8 cellular contexts compared by ENCODE assay signal in genomic region chrX:120244735-120245498, GRCh38. TPM values are rescaled to one million over a fixed set of nuclear protein-coding genes. Genes with fewer than 3 reads are reported as not detected.
DNase-seq lines count a peak whose midpoint lies in the region; ATAC-seq and TF ChIP-seq lines count a peak whose summit lies in the region.

No MANE protein-coding gene starts in this region.

- peak overlapping the region; percentile 86 to 91 for H3K27ac ChIP-seq in left lung

- intact Hi-C loops in left lung (cut with DNase I) = no loop called here

- DNase-seq in AG09319 (ENCODE audit: extremely low read depth, low read depth) (peak; percentile 49), NCI-H226 (peak; percentile 24), dedifferentiated amniotic fluid mesenchymal stem cell (ENCODE audit: extremely low spot score) (peak; percentile 57), left lung (peak; percentile 55 to 75)
- DNase-seq in activated CD4-positive, alpha-beta T cell treated with anti-CD3 and anti-CD28 coated beads for 4 hours = peak; percentile 46 to 49
- peak; percentile 22 for DNase-seq in stimulated activated CD4-positive, alpha-beta T cell treated with anti-CD3 and anti-CD28 coated beads, Interleukin-2, amount 100 ng/mL, for 4 hours (ENCODE audit: low read depth)

- H3K4me1 ChIP-seq in left lung = no peaks in the 10 kb centered on the region

- peak; percentile 72 for ATAC-seq in GM19025 (IDR thresholded peaks at IDR 0.05; ENCODE audit: low read depth, unreplicated experiment)
- ATAC-seq in HG03342 (IDR thresholded peaks at IDR 0.05; ENCODE audit: unreplicated experiment) = peak; percentile 60
- peak; percentile 90 for ATAC-seq in left lung

- H3K36me3 ChIP-seq in left lung = no peaks in the 10 kb centered on the region

- no peak for TF ChIP-seq CTCF in AG09319 (IDR thresholded peaks at IDR 0.05; ENCODE audit: low read depth, low read length)
- TF ChIP-seq CTCF in left lung (IDR thresholded peaks at IDR 0.05) = no peak

- no peaks in the 10 kb centered on the region for H3K27me3 ChIP-seq in left lung

- H3K9me3 ChIP-seq in left lung = no peaks in the 10 kb centered on the region

- H3K4me3 ChIP-seq in left lung = peak overlapping the region; percentile 45 to 56

RNA-seq across cellular contexts. Expression of gene ZBTB33, which starts 5.7 kb away (rescaled TPM):
- total RNA-seq in left lung = 10 to 100 TPM; 15.2 to 15.8 TPM

Comparison
In these comparisons a context has a peak if more than half of its experiments do, and no peak if none do; other contexts are left out.
1. Peak in every context shown above with its lines: DNase-seq, ATAC-seq, H3K4me3 ChIP-seq and H3K27ac ChIP-seq.